In genomic region chr2:150705357-150705756, GRCh38 we compare ENCODE assay signal across 1 cellular context.
TF ChIP-seq lines count a peak whose summit lies in the region.

No MANE protein-coding gene starts in this region.

TF ChIP-seq in SK-N-SH, 30 proteins besides CTCF, POLR2A, EP300 and RAD21 (continued from another document):
- TF ChIP-seq, protein P1, sequence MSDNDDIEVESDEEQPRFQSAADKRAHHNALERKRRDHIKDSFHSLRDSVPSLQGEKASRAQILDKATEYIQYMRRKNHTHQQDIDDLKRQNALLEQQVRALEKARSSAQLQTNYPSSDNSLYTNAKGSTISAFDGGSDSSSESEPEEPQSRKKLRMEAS (IDR thresholded peaks at IDR 0.05; ENCODE audit: low read depth): no peak
